ENCODE assay signal across 17 cellular contexts in the genomic region with DNA sequence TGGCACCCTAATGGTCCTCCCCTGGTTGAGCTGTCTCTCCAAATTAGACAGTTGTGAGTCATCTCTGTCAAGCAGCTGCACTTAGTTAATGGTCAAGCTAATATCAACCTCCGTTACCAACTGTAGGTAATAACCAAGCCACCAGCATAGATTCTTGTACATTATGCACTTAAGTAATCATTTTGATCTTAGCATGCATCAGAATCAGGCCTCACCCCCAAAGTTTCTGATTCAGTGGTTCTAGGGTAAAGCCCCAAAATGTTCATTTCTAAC.
A peak's percentile ranks its signal among the peaks of the same experiment; 100 is the strongest.
DNase-seq lines count a peak whose midpoint lies in the region; ATAC-seq and TF ChIP-seq lines count a peak whose summit lies in the region.
"Had no signal": no experiment of that assay in that cellular context is flagged by ENCODE, and none has a peak within 500 bp of the region (broad histone marks: within the 10 kb centered on the region; RNA-seq: fewer than 3 reads in every experiment).

No MANE protein-coding gene starts in this region.

- ATAC-seq in GM18870 (IDR thresholded peaks at IDR 0.05; ENCODE audit: unreplicated experiment) (peak; percentile 97), GM21717 (IDR thresholded peaks at IDR 0.05; ENCODE audit: unreplicated experiment) (peak; percentile 72), HG03135 (IDR thresholded peaks at IDR 0.05; ENCODE audit: unreplicated experiment) (peak; percentile 94)
- ATAC-seq: left lung had no signal

- H3K4me3 ChIP-seq in kidney epithelial cell (ENCODE audit: low read depth, low read length) (no peak overlapping the region), uterus (no peak overlapping the region)
- H3K4me3 ChIP-seq: left lung, SK-N-MC, stomach had no signal

- peak; percentile 64 for DNase-seq in kidney epithelial cell (ENCODE audit: low read depth)
- no peak for DNase-seq in activated CD4-positive, CD25-positive, alpha-beta regulatory T cell (lab: John Stamatoyannopoulos, UW)
- no peak for DNase-seq in GM10266 (ENCODE audit: extremely low spot score)
- DNase-seq in superior temporal gyrus (ENCODE audit: extremely low spot score), result no peak
- DNase-seq in uterus, result no peak
- DNase-seq: activated CD4-positive, alpha-beta T cell treated with anti-CD3 and anti-CD28 coated beads for 48 hours; activated naive CD4-positive, alpha-beta T cell treated with Interleukin-2 at 50 U/mL for 16 hours; CD4-positive, CD25-positive, alpha-beta regulatory T cell; left lung; NCI-H524 treated with DMSO at 0.1 percent for 48 hours; stimulated activated CD4-positive, alpha-beta T cell treated with anti-CD3 and anti-CD28 coated beads, Interleukin-2, amount 100 ng/mL, for 24 hours; stomach had no signal

- H3K36me3 ChIP-seq in kidney epithelial cell (ENCODE audit: control insufficient read depth, insufficient read depth, low read length) (no peaks in the 10 kb centered on the region), uterus (no peaks in the 10 kb centered on the region)
- H3K36me3 ChIP-seq: left lung, neutrophil, stomach had no signal

- no peaks in the 10 kb centered on the region for H3K9me3 ChIP-seq in uterus
- H3K9me3 ChIP-seq: left lung, neutrophil, stomach had no signal

- TF ChIP-seq POLR2A in uterus (IDR thresholded peaks at IDR 0.05), result no peak

- no peaks in the 10 kb centered on the region for H3K4me1 ChIP-seq in uterus
- H3K4me1 ChIP-seq: left lung, stomach had no signal

- intact Hi-C loops in uterus (cut with DNase I; ENCODE audit: low total_unique reads), result no loop called here

- H3K27ac ChIP-seq in uterus, result no peak overlapping the region
- H3K27ac ChIP-seq: left lung, neutrophil, SK-N-MC, stomach had no signal

- H3K27me3 ChIP-seq in kidney epithelial cell (ENCODE audit: control insufficient read depth, insufficient read depth, low read length), result no peaks in the 10 kb centered on the region
- H3K27me3 ChIP-seq in uterus, result no peaks in the 10 kb centered on the region
- H3K27me3 ChIP-seq: left lung, stomach had no signal

- TF ChIP-seq CTCF in kidney epithelial cell (IDR thresholded peaks at IDR 0.05; ENCODE audit: insufficient read depth, low read length, poor library complexity, severe bottlenecking) (no peak), GM10266 (IDR thresholded peaks at IDR 0.05; ENCODE audit: control insufficient read depth, insufficient read depth, low read depth, missing control alignments) (no peak), uterus (IDR thresholded peaks at IDR 0.05) (no peak)
